11 cellular contexts compared by ENCODE assay signal in genomic region chr12:70920251-70920851, GRCh38. TPM values are rescaled to one million over a fixed set of nuclear protein-coding genes. Genes with fewer than 3 reads are reported as not detected.
DNase-seq lines count a peak whose midpoint lies in the region; FAIRE-seq and TF ChIP-seq lines count a peak whose summit lies in the region.
"Had no signal": no experiment of that assay in that cellular context is flagged by ENCODE, and none has a peak within 500 bp of the region (broad histone marks: within the 10 kb centered on the region; RNA-seq: fewer than 3 reads in every experiment).

TSS of gene PTPRR (minus strand) at chr12:70920738. CDS start at chr12:70920390, 348 bp downstream.

- FAIRE-seq in HTR-8/SVneo (lab: Jason Lieb, UNC): no peak

- intact Hi-C loops in posterior cingulate gyrus (cut with DNase I): no loop called here

- peak within 1 kb of the TSS; percentile 32 for H3K4me3 ChIP-seq in fibroblast of the aortic adventitia (ENCODE audit: low read depth, low read length)

- TF ChIP-seq CTCF in fibroblast of the aortic adventitia (IDR thresholded peaks at IDR 0.05; ENCODE audit: insufficient read depth, low read length): no peak

- DNase-seq in DMS53 (lab: John Stamatoyannopoulos, UW) (peak; percentile 85), NCI-H748 (lab: John Stamatoyannopoulos, UW; ENCODE audit: unreplicated experiment) (peak; percentile 81), fibroblast of the aortic adventitia (ENCODE audit: low read depth) (peak; percentile 1), posterior cingulate gyrus (peak; percentile 32 to 95 (median 64)), HTR-8/SVneo (ENCODE audit: insufficient read length, low spot score) (no peak), middle frontal gyrus (ENCODE audit: extremely low spot score, low spot score) (no peak), activated gamma-delta T cell (lab: John Stamatoyannopoulos, UW) (no peak), NOMO-1 (lab: John Stamatoyannopoulos, UW; ENCODE audit: unreplicated experiment in 2 of 2) (no peak)
- DNase-seq: kidney glomerular epithelial cell; NCI-H2171; stimulated activated CD4-positive, alpha-beta T cell treated with anti-CD3 and anti-CD28 coated beads, Interleukin-2, amount 100 ng/mL, for 24 hours had no signal

RNA-seq across cellular contexts. Expression of gene PTPRR, which starts in this region (rescaled TPM):
- total RNA-seq in fibroblast of the aortic adventitia (ENCODE audit: low replicate concordance): 1.4 TPM in 1 of 2 replicates, not detected in the other

Comparison
In these comparisons a context has a peak if more than half of its experiments do, and no peak if none do; other contexts are left out.
1. DNase-seq: peak in DMS53 (single experiment), NCI-H748 (single experiment), fibroblast of the aortic adventitia (single experiment) and posterior cingulate gyrus (10 of 10); none in HTR-8/SVneo (single experiment), middle frontal gyrus (single experiment), activated gamma-delta T cell (single experiment) and NOMO-1 (0 of 2).